12 cellular contexts compared by ENCODE assay signal in genomic region chr22:35661377-35661937, GRCh38. TPM values are rescaled to one million over a fixed set of nuclear protein-coding genes. Genes with fewer than 3 reads are reported as not detected.
DNase-seq lines count a peak whose midpoint lies in the region; ATAC-seq, FAIRE-seq and TF ChIP-seq lines count a peak whose summit lies in the region.
"Had no signal": no experiment of that assay in that cellular context is flagged by ENCODE, and none has a peak within 500 bp of the region (broad histone marks: within the 10 kb centered on the region; RNA-seq: fewer than 3 reads in every experiment).

No MANE protein-coding gene starts in this region.

- H3K27me3 Mint-ChIP-seq in CD8-positive, alpha-beta memory T cell: no peaks in the 10 kb centered on the region
- H3K27me3 Mint-ChIP-seq: stimulated activated naive B cell treated with anti-CD40 and anti-IgM and Interleukin-4, amounts not matched to agents 10 μg/mL and 1 μg/mL and 100 μg/mL, for 72 hours had no signal

- CTCF ChIA-PET in CD8-positive, alpha-beta memory T cell (lab: Charles Lee): interaction anchor here (1.0 to 1.3 kb wide), 2 partner anchors 11 to 13 kb away, joined by 4 to 7 read pairs; partner anchors contain the start of gene APOL6
- CTCF ChIA-PET in GM10248 (lab: Yijun Ruan, JAX): interaction anchor here (1.0 kb wide), 1 partner anchor 14 kb away, joined by 3 read pairs; the partner anchor contains the start of gene APOL6

- H3K36me3 Mint-ChIP-seq in CD8-positive, alpha-beta memory T cell: peaks cover 25 to 72% (median 35%) of the 10 kb centered on the region in 3 donors

- DNase-seq in CD8-positive, alpha-beta memory T cell: no peak
- peak; percentile 54 for DNase-seq in NCI-H226
- peak; percentile 43 for DNase-seq in bronchial epithelial cell (ENCODE audit: low read depth)
- DNase-seq in omental fat pad (ENCODE audit: low spot score): no peak
- no peak for DNase-seq in GM10248 (ENCODE audit: extremely low spot score)
- no peak for DNase-seq in frontal cortex (ENCODE audit: low spot score in 2 of 2)
- DNase-seq: DMS153; NCI-H2029; stimulated activated naive B cell treated with anti-CD40 and anti-IgM and Interleukin-4, amounts not matched to agents 10 μg/mL and 1 μg/mL and 100 μg/mL, for 72 hours had no signal

- POLR2A ChIA-PET in CD8-positive, alpha-beta memory T cell (lab: Charles Lee): interaction anchor here (1.0 to 1.8 kb wide), 2 partner anchors 11 to 13 kb away, joined by 3 to 26 read pairs; partner anchors contain the start of gene APOL6
- POLR2A ChIA-PET in GM10248 (lab: Yijun Ruan, JAX): no interaction called here

- peaks cover 70 to 81% (median 80%) of the 10 kb centered on the region in 3 donors for H3K4me1 Mint-ChIP-seq in CD8-positive, alpha-beta memory T cell

- TF ChIP-seq CTCF in bronchial epithelial cell (IDR thresholded peaks at IDR 0.05; ENCODE audit: insufficient read depth, low read length, severe bottlenecking) (no peak), omental fat pad (IDR thresholded peaks at IDR 0.05) (no peak), GM10248 (IDR thresholded peaks at IDR 0.05; ENCODE audit: control extremely low read depth, extremely low read depth, low read depth, missing control alignments) (no peak)

- H3K27ac Mint-ChIP-seq in CD8-positive, alpha-beta memory T cell: peak overlapping the region; percentile 90 to 99 (median 97)

- no peaks in the 10 kb centered on the region for H3K9me3 ChIP-seq in CD8-positive, alpha-beta memory T cell (ENCODE audit: low read length)

- ATAC-seq in omental fat pad (ENCODE audit: low FRiP score) (peak; percentile 61), GM19035 (IDR thresholded peaks at IDR 0.05; ENCODE audit: unreplicated experiment) (no peak), HG02840 (IDR thresholded peaks at IDR 0.05; ENCODE audit: low FRiP score, unreplicated experiment) (no peak)

- H3K27ac ChIP-seq in CD8-positive, alpha-beta memory T cell (ENCODE audit: low read depth, low read length): peak overlapping the region; percentile 86

- peak overlapping the region; percentile 25 to 80 (median 69) for H3K4me3 Mint-ChIP-seq in CD8-positive, alpha-beta memory T cell
- H3K4me3 Mint-ChIP-seq: stimulated activated naive B cell treated with anti-CD40 and anti-IgM and Interleukin-4, amounts not matched to agents 10 μg/mL and 1 μg/mL and 100 μg/mL, for 72 hours had no signal

- peak overlapping the region; percentile 17 for H3K4me3 ChIP-seq in CD8-positive, alpha-beta memory T cell (ENCODE audit: low read length)
- H3K4me3 ChIP-seq in bronchial epithelial cell (ENCODE audit: low read depth, low read length): no peak overlapping the region

- peaks cover 0 to 4% (median 3%) of the 10 kb centered on the region in 5 donors for H3K9me3 Mint-ChIP-seq in CD8-positive, alpha-beta memory T cell

- peaks cover 56% of the 10 kb centered on the region for H3K4me1 ChIP-seq in CD8-positive, alpha-beta memory T cell (ENCODE audit: insufficient read depth, low read length)

- FAIRE-seq in bronchial epithelial cell (lab: Jason Lieb, UNC) (no peak), frontal cortex (lab: Jason Lieb, UNC) (no peak)

- H3K36me3 ChIP-seq in CD8-positive, alpha-beta memory T cell (ENCODE audit: insufficient read depth, low read length): peaks cover 36% of the 10 kb centered on the region
- peaks cover 6% of the 10 kb centered on the region for H3K36me3 ChIP-seq in bronchial epithelial cell (ENCODE audit: control insufficient read depth, insufficient read depth, low read length)

- H3K27me3 ChIP-seq in CD8-positive, alpha-beta memory T cell (ENCODE audit: insufficient read depth, low read length, poor library complexity, severe bottlenecking): no peaks in the 10 kb centered on the region
- no peaks in the 10 kb centered on the region for H3K27me3 ChIP-seq in bronchial epithelial cell (ENCODE audit: control insufficient read depth, insufficient read depth, low read length)

RNA-seq across cellular contexts. Expression of gene APOL6, which starts 13.2 kb away (rescaled TPM):
- total RNA-seq in CD8-positive, alpha-beta memory T cell: 10 to 100 TPM; 27.1 to 27.5 TPM
- 26.1 TPM for polyA plus RNA-seq in CD8-positive, alpha-beta memory T cell
- total RNA-seq in bronchial epithelial cell: 6.1 and 10.6 TPM in 2 replicates
- total RNA-seq in omental fat pad: 100 to 1,000 TPM in 1 of 4 donors, 10 to 100 TPM in 3; 53.8 to 104 (median 75.1) TPM
- total RNA-seq in frontal cortex: 0.82 TPM
- polyA plus RNA-seq: neural cell had no signal

RNA-seq across cellular contexts. Expression of gene MB, which starts 44.3 kb away (rescaled TPM):
- 1 to 10 TPM; 2.5 to 2.7 TPM for total RNA-seq in CD8-positive, alpha-beta memory T cell
- not detected for polyA plus RNA-seq in CD8-positive, alpha-beta memory T cell
- total RNA-seq in bronchial epithelial cell (0.13 TPM in 1 of 2 replicates, not detected in the other), omental fat pad (under 1 TPM in 1 of 4 donors, not detected in 3; 0.44 TPM), frontal cortex (not detected)

RNA-seq across cellular contexts. Expression of gene APOL5, which starts 56.2 kb away (rescaled TPM):
- not detected for total RNA-seq in CD8-positive, alpha-beta memory T cell
- not detected for polyA plus RNA-seq in CD8-positive, alpha-beta memory T cell
- total RNA-seq in bronchial epithelial cell: not detected in 2 replicates
- not detected for total RNA-seq in omental fat pad
- total RNA-seq in frontal cortex: not detected
- polyA plus RNA-seq: neural cell had no signal

Comparison
In these comparisons a context has a peak if more than half of its experiments do, and no peak if none do; other contexts are left out.
1. DNase-seq: peak in NCI-H226 (single experiment) and bronchial epithelial cell (single experiment); none in CD8-positive, alpha-beta memory T cell (0 of 5), omental fat pad (single experiment), GM10248 (single experiment) and frontal cortex (0 of 2).